Comparison of ENCODE assay signal across 1 cellular context in genomic region chr1:90726716-90727480, GRCh38.
TF ChIP-seq lines count a peak whose summit lies in the region.

No MANE protein-coding gene starts in this region.

TF ChIP-seq in IMR-90, 13 proteins besides CTCF, POLR2A, EP300 and RAD21 (continued from another document):
- TF ChIP-seq ELK1 (IDR thresholded peaks at IDR 0.05; ENCODE audit: borderline replicate concordance, low read depth, low read length) (no peak), MXI1 (IDR thresholded peaks at IDR 0.05; ENCODE audit: borderline replicate concordance, low read depth, low read length) (no peak), MAZ (IDR thresholded peaks at IDR 0.05; ENCODE audit: borderline replicate concordance, low read depth, low read length) (no peak), USF2 (IDR thresholded peaks at IDR 0.05; ENCODE audit: low read depth, low read length) (no peak), CHD1 (IDR thresholded peaks at IDR 0.05; ENCODE audit: low read depth, low read length) (no peak), SMC3 (IDR thresholded peaks at IDR 0.05; ENCODE audit: low read depth, low read length) (no peak), NFE2L2 (IDR thresholded peaks at IDR 0.05; ENCODE audit: low read depth, low read length) (no peak)
